In genomic region chr9:13500034-13500433, GRCh38 we compare ENCODE assay signal across 1 cellular context.
TF ChIP-seq lines count a peak whose summit lies in the region.

No MANE protein-coding gene starts in this region.

TF ChIP-seq in SK-N-SH treated with all-trans-retinoic acid at 6 μM for 48 hours, 23 proteins besides CTCF, POLR2A, EP300 and RAD21 (continued from another document):
- TF ChIP-seq CREB5 (CRISPR knock-in tag; IDR thresholded peaks at IDR 0.05; ENCODE audit: low read depth) (no peak), TOX (CRISPR knock-in tag; IDR thresholded peaks at IDR 0.05; ENCODE audit: borderline replicate concordance) (no peak), TCF4 (CRISPR knock-in tag; IDR thresholded peaks at IDR 0.05; ENCODE audit: borderline replicate concordance) (no peak; the same call in 1 of the 2 replicates)
